In the genomic region with DNA sequence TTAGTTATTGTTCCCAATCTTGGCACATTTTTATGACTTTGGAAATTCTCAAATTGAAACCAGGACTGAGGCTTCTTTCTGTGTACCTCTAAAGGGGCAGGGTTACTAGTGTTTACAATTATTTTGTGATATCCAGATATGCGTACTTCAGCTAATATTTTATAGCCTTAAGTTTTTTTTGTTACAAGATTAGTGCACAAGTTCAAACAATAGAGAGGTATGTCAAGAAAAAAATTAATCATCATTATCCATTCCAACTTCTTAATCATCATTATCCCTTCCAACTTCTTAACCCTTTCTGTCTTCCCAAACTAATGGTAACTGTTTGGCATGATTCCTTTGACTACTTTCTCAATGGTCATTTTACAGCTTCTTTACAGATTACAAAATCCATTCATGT, we compare ENCODE assay signal across 15 cellular contexts.
"Had no signal": no experiment of that assay in that cellular context is flagged by ENCODE, and none has a peak within 500 bp of the region (broad histone marks: within the 10 kb centered on the region; RNA-seq: fewer than 3 reads in every experiment).

No MANE protein-coding gene starts in this region.

- H3K36me3 Mint-ChIP-seq: activated naive CD4-positive, alpha-beta T cell treated with anti-CD3 and anti-CD28 coated beads, Interleukin-2, amount 50 U/mL, for 24 hours had no signal

- H3K4me3 Mint-ChIP-seq: activated naive CD4-positive, alpha-beta T cell treated with anti-CD3 and anti-CD28 coated beads, Interleukin-2, amount 50 U/mL, for 24 hours; activated T-cell treated with anti-CD3 and anti-CD28 coated beads, Interleukin-2, amount 50 U/mL, for 72 hours; effector memory CD8-positive, alpha-beta T cell; nephron progenitor cell had no signal

- DNase-seq: activated CD4-positive, alpha-beta T cell treated with anti-CD3 and anti-CD28 coated beads for 1 hour; activated gamma-delta T cell; activated T-cell treated with anti-CD3 and anti-CD28 coated beads, Interleukin-2, amount 50 U/mL, for 72 hours; dermis blood vessel endothelial cell; effector memory CD8-positive, alpha-beta T cell; nephron progenitor cell; nucleus accumbens; retina; stimulated activated CD4-positive, alpha-beta T cell treated with anti-CD3 and anti-CD28 coated beads, Interleukin-2, amount 100 ng/mL, for 24 hours; stimulated activated naive CD4-positive, alpha-beta T cell treated with Interleukin-2 at 50 U/mL for 16 hours; substantia nigra; transverse colon; WERI-Rb-1 had no signal

- H3K27ac Mint-ChIP-seq: activated naive CD4-positive, alpha-beta T cell treated with anti-CD3 and anti-CD28 coated beads, Interleukin-2, amount 50 U/mL, for 24 hours; activated T-cell treated with anti-CD3 and anti-CD28 coated beads, Interleukin-2, amount 50 U/mL, for 72 hours; effector memory CD8-positive, alpha-beta T cell; nephron progenitor cell had no signal

- H3K27ac ChIP-seq: WERI-Rb-1 had no signal

- H3K36me3 ChIP-seq: ascending aorta, transverse colon, WERI-Rb-1 had no signal

- H3K27me3 Mint-ChIP-seq: activated naive CD4-positive, alpha-beta T cell treated with anti-CD3 and anti-CD28 coated beads, Interleukin-2, amount 50 U/mL, for 24 hours; effector memory CD8-positive, alpha-beta T cell had no signal

- H3K9me3 Mint-ChIP-seq: activated naive CD4-positive, alpha-beta T cell treated with anti-CD3 and anti-CD28 coated beads, Interleukin-2, amount 50 U/mL, for 24 hours; activated T-cell treated with anti-CD3 and anti-CD28 coated beads, Interleukin-2, amount 50 U/mL, for 72 hours; effector memory CD8-positive, alpha-beta T cell; nephron progenitor cell had no signal

- H3K4me3 ChIP-seq: ascending aorta, transverse colon had no signal

- H3K27me3 ChIP-seq: ascending aorta, transverse colon had no signal

- H3K9me3 ChIP-seq: ascending aorta, transverse colon had no signal
